Comparison of ENCODE assay signal across 16 cellular contexts in the genomic region with DNA sequence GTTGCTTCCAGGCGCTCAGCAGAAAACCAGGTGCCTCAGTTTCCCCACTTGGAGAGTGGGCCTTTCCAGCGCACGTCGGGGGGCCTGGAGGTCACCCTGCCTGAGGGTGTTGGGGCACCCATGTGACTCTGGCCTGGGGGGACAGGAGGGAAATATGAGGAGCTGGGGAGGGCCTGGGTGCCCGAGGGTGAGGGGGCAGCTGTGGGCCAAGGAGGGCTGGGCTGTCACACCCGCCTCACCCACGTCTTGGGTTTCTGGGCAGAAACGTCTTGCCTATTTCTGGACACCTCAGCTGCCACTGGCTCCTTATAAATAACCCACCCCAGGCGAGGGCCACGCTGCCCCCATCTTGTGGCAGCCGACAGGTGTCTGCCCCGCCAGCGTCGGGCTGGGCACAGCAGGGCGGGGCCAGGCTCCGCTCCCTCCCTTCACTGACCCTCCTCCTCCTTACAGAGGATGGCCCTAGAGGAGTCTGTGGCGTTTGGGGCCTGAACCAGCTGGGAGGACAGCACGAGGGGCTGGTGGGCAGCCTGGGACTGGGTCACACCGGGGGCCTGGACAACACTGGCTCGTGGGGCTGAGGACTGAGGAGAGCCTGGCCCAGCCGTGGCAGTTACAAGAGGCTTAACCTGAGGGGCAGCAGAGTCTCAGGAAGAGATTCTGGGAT. TPM values are rescaled to one million over a fixed set of nuclear protein-coding genes. Genes with fewer than 3 reads are reported as not detected.
DNase-seq lines count a peak whose midpoint lies in the region; ATAC-seq and TF ChIP-seq lines count a peak whose summit lies in the region.
"Had no signal": no experiment of that assay in that cellular context is flagged by ENCODE, and none has a peak within 500 bp of the region (broad histone marks: within the 10 kb centered on the region; RNA-seq: fewer than 3 reads in every experiment).

No MANE protein-coding gene starts in this region.

- H3K27ac ChIP-seq in PC-3 (ENCODE audit: low read length) = no peak overlapping the region
- H3K27ac ChIP-seq in right atrium auricular region = peak overlapping the region; percentile 68 to 77
- H3K27ac ChIP-seq in spleen = no peak overlapping the region
- no peak overlapping the region for H3K27ac ChIP-seq in substantia nigra (ENCODE audit: low read depth, low read length, poor library complexity, severe bottlenecking)
- H3K27ac ChIP-seq: body of pancreas had no signal

- peak; percentile 6 for DNase-seq in NOMO-1 treated with DMSO at 0.1 percent for 48 hours (lab: John Stamatoyannopoulos, UW; ENCODE audit: unreplicated experiment)
- DNase-seq in NOMO-1 treated with dmso at 0.1 percent for 144 hours (lab: John Stamatoyannopoulos, UW; ENCODE audit: unreplicated experiment) = no peak
- DNase-seq in PC-3 = no peak
- no peak for DNase-seq in right atrium auricular region (ENCODE audit: low spot score)
- DNase-seq in spleen = peak; percentile 69
- no peak for DNase-seq in NCI-H1105 (lab: John Stamatoyannopoulos, UW)
- no peak for DNase-seq in substantia nigra (lab: John Stamatoyannopoulos, UW)
- DNase-seq in activated gamma-delta T cell (lab: John Stamatoyannopoulos, UW) = no peak
- DNase-seq: activated CD4-positive, alpha-beta T cell treated with anti-CD3 and anti-CD28 coated beads for 36 hours; NCI-H2171 treated with DMSO at 0.1 percent for 48 hours; nephron progenitor cell; T-helper 1 cell had no signal

- CTCF ChIA-PET in PC-3 (lab: Charles Lee) = interaction anchor here (1.0 kb wide), 1 partner anchor 496 kb away, joined by 3 read pairs; no protein-coding TSS in a partner anchor

- H3K4me1 ChIP-seq in PC-3 (ENCODE audit: insufficient read depth, low read length) (no peaks in the 10 kb centered on the region), right atrium auricular region (peaks cover 0 to 59% of the 10 kb centered on the region in 2 donors), spleen (peaks cover 0 to 20% (median 3%) of the 10 kb centered on the region in 6 donors)
- H3K4me1 ChIP-seq: body of pancreas had no signal

- H2AFZ ChIP-seq in PC-3 (ENCODE audit: low read length) = no peak overlapping the region

- H3K27me3 ChIP-seq in PC-3 (ENCODE audit: low read length) = no peaks in the 10 kb centered on the region
- no peaks in the 10 kb centered on the region for H3K27me3 ChIP-seq in right atrium auricular region
- peaks cover 0 to 37% (median 0%) of the 10 kb centered on the region in 7 donors for H3K27me3 ChIP-seq in spleen (replicated peaks in 1 of 7)
- H3K27me3 ChIP-seq: body of pancreas had no signal

- POLR2A ChIA-PET in PC-3 (lab: Charles Lee; ENCODE audit: unreplicated experiment) = no interaction called here

- WGBS in spleen, 5 donors = 61 to 84% (median 78%) methylated on average over 17 to 21 of the region's 21 CpGs

- ATAC-seq in PC-3 = peak; percentile 42; the same call in 1 of the 2 replicates
- ATAC-seq: activated CD4-positive, alpha-beta T cell treated with anti-CD3 and anti-CD28 coated beads for 36 hours; activated T-helper 17 cell treated with anti-CD3 and anti-CD28 coated beads, Interleukin-2, amount 50 U/mL, for 72 hours; body of pancreas had no signal

- no peaks in the 10 kb centered on the region for H3K9me2 ChIP-seq in PC-3 (replicated peaks; ENCODE audit: low read length)

- H4K20me1 ChIP-seq in PC-3 (ENCODE audit: low read length) = no peaks in the 10 kb centered on the region

- no TSS peak for BruUV-seq in PC-3 (replicated peaks; lab: Mats Ljungman, UMichigan)

- no peaks in the 10 kb centered on the region for H3K9me3 ChIP-seq in PC-3 (ENCODE audit: low read length)
- no peaks in the 10 kb centered on the region for H3K9me3 ChIP-seq in right atrium auricular region
- no peaks in the 10 kb centered on the region for H3K9me3 ChIP-seq in spleen
- H3K9me3 ChIP-seq: body of pancreas had no signal

- TF ChIP-seq CTCF in PC-3 (conservative IDR thresholded peaks at IDR 0.05; ENCODE audit: low read depth, low read length) = no peak
- no peak for TF ChIP-seq CTCF in right atrium auricular region (IDR thresholded peaks at IDR 0.05)
- TF ChIP-seq CTCF in spleen (IDR thresholded peaks at IDR 0.05 in 8 of 11, conservative IDR thresholded peaks at IDR 0.05 in 3 of 11) = no peak

- H3K4me2 ChIP-seq in PC-3 (ENCODE audit: low read length) = no peak overlapping the region

- no peak overlapping the region for H3K9ac ChIP-seq in PC-3 (ENCODE audit: low read length)

- no peaks in the 10 kb centered on the region for H3F3A ChIP-seq in PC-3 (ENCODE audit: low read length, unreplicated experiment)

- H3K4me3 ChIP-seq in PC-3 (ENCODE audit: low read length) (no peak overlapping the region), right atrium auricular region (peak overlapping the region in 1 of 2 donors; percentile 4), spleen (no peak overlapping the region)
- H3K4me3 ChIP-seq: body of pancreas had no signal

- no peaks in the 10 kb centered on the region for H3K36me3 ChIP-seq in PC-3 (ENCODE audit: low read depth, low read length)
- H3K36me3 ChIP-seq in right atrium auricular region = no peaks in the 10 kb centered on the region
- H3K36me3 ChIP-seq in spleen = no peaks in the 10 kb centered on the region

- intact Hi-C loops in PC-3 (cut with micrococcal nuclease) = no loop called here
- intact Hi-C loops in spleen (cut with DNase I; ENCODE audit: low total_unique reads) = no loop called here

- no peak for TF ChIP-seq POLR2A in spleen (IDR thresholded peaks at IDR 0.05)

- H3K79me2 ChIP-seq in PC-3 (ENCODE audit: low read length) = no peaks in the 10 kb centered on the region

RNA-seq across cellular contexts. Expression of gene TNNT3, which starts 1.5 kb away (rescaled TPM):
- total RNA-seq in PC-3 (2014; rRNA removed) (not detected in 2 replicates), right atrium auricular region (10 to 100 TPM; 12.8 to 16.4 TPM), spleen (1 to 10 TPM in 5 of 7 donors, under 1 TPM in 1, not detected in 1; 0.97 to 4.9 (median 1.9) TPM)
- polyA plus RNA-seq in spleen = 1 to 10 TPM in 2 of 3 donors, under 1 TPM in 1; 0.64 to 4.4 (median 3.5) TPM
- total RNA-seq: HT1080, temporal lobe had no signal

RNA-seq across cellular contexts. Expression of gene MRPL23, which starts 26.1 kb away (rescaled TPM):
- total RNA-seq in PC-3 (2014; rRNA removed) = 232 and 299 TPM in 2 replicates
- total RNA-seq in right atrium auricular region = 100 to 1,000 TPM; 128 to 210 TPM
- 10 to 100 TPM; 32.5 to 75.2 (median 44.5) TPM for total RNA-seq in spleen
- polyA plus RNA-seq in spleen = 100 to 1,000 TPM in 2 of 3 donors, 10 to 100 TPM in 1; 58.7 to 160 (median 122) TPM

RNA-seq across cellular contexts. Expression of gene PRR33, which starts 29.3 kb away (rescaled TPM):
- total RNA-seq in PC-3 (2014; rRNA removed) (not detected in 2 replicates), right atrium auricular region (under 1 TPM in 1 of 2 donors, not detected in 1; 0.33 TPM), spleen (not detected)
- polyA plus RNA-seq in spleen = under 1 TPM; 0.03 to 0.64 (median 0.20) TPM
- total RNA-seq: body of pancreas, HT1080, temporal lobe had no signal

Comparison
In these comparisons a context has a peak if more than half of its experiments do, and no peak if none do; other contexts are left out.
1. DNase-seq: peak in NOMO-1 treated with DMSO at 0.1 percent for 48 hours (single experiment) and spleen (single experiment); none in NOMO-1 treated with dmso at 0.1 percent for 144 hours (single experiment), PC-3 (single experiment), right atrium auricular region (single experiment), NCI-H1105 (single experiment), substantia nigra (0 of 49) and activated gamma-delta T cell (single experiment).
2. H3K27ac ChIP-seq: peak in right atrium auricular region (2 of 2); none in PC-3 (single experiment), spleen (0 of 8) and substantia nigra (single experiment).